In genomic region chr20:41228858-41229257, GRCh38 we compare ENCODE assay signal across 16 cellular contexts.
DNase-seq lines count a peak whose midpoint lies in the region; ATAC-seq and TF ChIP-seq lines count a peak whose summit lies in the region.
"Had no signal": no experiment of that assay in that cellular context is flagged by ENCODE, and none has a peak within 500 bp of the region (broad histone marks: within the 10 kb centered on the region; RNA-seq: fewer than 3 reads in every experiment).

No MANE protein-coding gene starts in this region.

- ATAC-seq in GM19463 (IDR thresholded peaks at IDR 0.05; ENCODE audit: unreplicated experiment), result peak; percentile 70
- peak; percentile 54 for ATAC-seq in HG03342 (IDR thresholded peaks at IDR 0.05; ENCODE audit: unreplicated experiment)

- DNase-seq in DMS153 treated with DMSO at 0.1 percent for 48 hours (lab: John Stamatoyannopoulos, UW; ENCODE audit: unreplicated experiment) (peak; percentile 3), dermis blood vessel endothelial cell (peak; percentile 20), SK-N-DZ (ENCODE audit: low spot score) (no peak), KBM-7 (no peak), AG20443 (ENCODE audit: low spot score) (no peak), coronary artery (ENCODE audit: low spot score) (no peak)
- DNase-seq: activated CD4-positive, alpha-beta memory T cell treated with anti-CD3 and anti-CD28 coated beads for 36 hours; mesenchymal stem cell; NCI-H1105; NCI-H446; stimulated activated CD4-positive, alpha-beta T cell treated with anti-CD3 and anti-CD28 coated beads, Interleukin-2, amount 100 ng/mL, for 24 hours had no signal

- no peak for TF ChIP-seq CTCF in coronary artery (IDR thresholded peaks at IDR 0.05)

- H3K4me3 ChIP-seq in coronary artery, result no peak overlapping the region
- H3K4me3 ChIP-seq: right atrium auricular region, tibial nerve had no signal

- peak overlapping the region in 1 of 2 donors; percentile 28 for H3K27ac ChIP-seq in coronary artery
- H3K27ac ChIP-seq: epithelial cell of prostate, tibial nerve had no signal

- in situ Hi-C loops in KBM-7 (cut with MboI; ENCODE audit: low pct_unique_long_range_greater_than_20kb, low sequenced_read_pairs), result no loop called here

Comparison
In these comparisons a context has a peak if more than half of its experiments do, and no peak if none do; other contexts are left out.
1. DNase-seq: peak in DMS153 treated with DMSO at 0.1 percent for 48 hours (single experiment) and dermis blood vessel endothelial cell (single experiment); none in SK-N-DZ (single experiment), KBM-7 (single experiment), AG20443 (single experiment) and coronary artery (single experiment).